Comparison of ENCODE assay signal across 26 cellular contexts in the genomic region with DNA sequence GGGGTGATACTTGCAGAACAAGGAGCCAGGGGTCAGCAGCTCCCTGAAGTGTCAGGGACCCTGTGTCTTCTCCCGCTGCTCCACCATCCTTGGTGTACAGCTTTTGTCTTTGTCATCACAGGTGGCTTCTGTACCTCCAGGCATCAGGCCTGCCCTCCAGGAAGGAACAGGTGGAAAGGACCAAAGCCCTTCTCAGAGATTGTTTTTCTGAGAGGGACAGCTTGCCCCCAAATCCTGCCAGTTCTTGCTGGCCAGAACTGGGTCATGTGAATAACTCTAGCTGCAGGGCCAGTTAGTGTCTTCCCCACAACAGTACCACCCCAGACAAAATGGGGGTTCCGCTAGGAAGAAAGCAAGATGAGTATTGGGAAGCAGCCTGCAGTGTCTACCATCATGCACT.
"Had no signal": no experiment of that assay in that cellular context is flagged by ENCODE, and none has a peak within 500 bp of the region (broad histone marks: within the 10 kb centered on the region; RNA-seq: fewer than 3 reads in every experiment).

No MANE protein-coding gene starts in this region.

- H3K36me3 ChIP-seq: MG63, Peyer's patch, SJCRH30 had no signal

- H3K4me3 Mint-ChIP-seq: activated CD4-positive, alpha-beta memory T cell treated with anti-CD3 and anti-CD28 coated beads, Interleukin-2, amount 10 ng/mL, durations not matched to agents 7 days and 5 days; activated CD4-positive, alpha-beta T cell treated with anti-CD3 and anti-CD28 coated beads, Interleukin-2, amount 10 ng/mL, durations not matched to agents 24 days and 14 days; activated naive CD4-positive, alpha-beta T cell treated with anti-CD3 and anti-CD28 coated beads for 36 hours; activated naive CD8-positive, alpha-beta T cell treated with anti-CD3 and anti-CD28 coated beads, Interleukin-2, amount 50 U/mL, for 24 hours; activated T-helper 17 cell treated with anti-CD3 and anti-CD28 coated beads, Interleukin-2, amount 50 U/mL, for 72 hours; brain; WTC11 had no signal

- DNase-seq: activated CD4-positive, alpha-beta memory T cell treated with anti-CD3 and anti-CD28 coated beads, Interleukin-2, amount 10 ng/mL, durations not matched to agents 7 days and 5 days; activated CD4-positive, alpha-beta T cell treated with anti-CD3 and anti-CD28 coated beads for 1 hour; activated CD4-positive, alpha-beta T cell treated with anti-CD3 and anti-CD28 coated beads, Interleukin-2, amount 10 ng/mL, durations not matched to agents 24 days and 14 days; activated gamma-delta T cell; activated naive CD4-positive, alpha-beta T cell treated with anti-CD3 and anti-CD28 coated beads for 36 hours; activated naive CD8-positive, alpha-beta T cell treated with anti-CD3 and anti-CD28 coated beads, Interleukin-2, amount 50 U/mL, for 24 hours; activated T-cell treated with anti-CD3 and anti-CD28 coated beads for 4 hours; activated T-cell treated with anti-CD3 and anti-CD28 coated beads, Interleukin-2, amount 50 U/mL, for 48 hours; amniotic stem cell; MG63; NCI-H1105; NCI-H1436; NCI-H1694 treated with DMSO at 0.1 percent for 48 hours; NCI-H2029 treated with DMSO at 0.1 percent for 48 hours; NK-92 treated with Interleukin-12 subunit alpha and Interleukin-12 subunit beta, amount 100 ng/mL, for 24 hours; OCI-M1; Peyer's patch; Right ventricle myocardium superior; SJCRH30; SK-N-SH; T-helper 1 cell; T-helper 9 cell had no signal

- H3K36me3 Mint-ChIP-seq: WTC11 had no signal

- H3K27me3 ChIP-seq: MG63, Peyer's patch, SJCRH30 had no signal

- H3K9me3 ChIP-seq: MG63, Peyer's patch, SJCRH30, SK-N-SH had no signal

- H3K27me3 Mint-ChIP-seq: activated CD4-positive, alpha-beta memory T cell treated with anti-CD3 and anti-CD28 coated beads, Interleukin-2, amount 10 ng/mL, durations not matched to agents 7 days and 5 days; activated CD4-positive, alpha-beta T cell treated with anti-CD3 and anti-CD28 coated beads, Interleukin-2, amount 10 ng/mL, durations not matched to agents 24 days and 14 days; activated naive CD8-positive, alpha-beta T cell treated with anti-CD3 and anti-CD28 coated beads, Interleukin-2, amount 50 U/mL, for 24 hours; activated T-helper 17 cell treated with anti-CD3 and anti-CD28 coated beads, Interleukin-2, amount 50 U/mL, for 72 hours had no signal

- H3K4me1 Mint-ChIP-seq: brain had no signal

- H3K27ac ChIP-seq: Peyer's patch, RWPE1, SJCRH30 had no signal

- H3K4me1 ChIP-seq: Peyer's patch had no signal

- ATAC-seq: activated naive CD8-positive, alpha-beta T cell treated with anti-CD3 and anti-CD28 coated beads, Interleukin-2, amount 50 U/mL, for 24 hours; activated T-helper 17 cell treated with anti-CD3 and anti-CD28 coated beads, Interleukin-2, amount 50 U/mL, for 72 hours; WTC11 had no signal

- H3K4me3 ChIP-seq: MG63, Peyer's patch, SJCRH30 had no signal

- H3K27ac Mint-ChIP-seq: activated CD4-positive, alpha-beta memory T cell treated with anti-CD3 and anti-CD28 coated beads, Interleukin-2, amount 10 ng/mL, durations not matched to agents 7 days and 5 days; activated CD4-positive, alpha-beta T cell treated with anti-CD3 and anti-CD28 coated beads, Interleukin-2, amount 10 ng/mL, durations not matched to agents 24 days and 14 days; brain had no signal

- H3K9me3 Mint-ChIP-seq: activated CD4-positive, alpha-beta memory T cell treated with anti-CD3 and anti-CD28 coated beads, Interleukin-2, amount 10 ng/mL, durations not matched to agents 7 days and 5 days; activated CD4-positive, alpha-beta T cell treated with anti-CD3 and anti-CD28 coated beads, Interleukin-2, amount 10 ng/mL, durations not matched to agents 24 days and 14 days; activated naive CD4-positive, alpha-beta T cell treated with anti-CD3 and anti-CD28 coated beads for 36 hours; activated naive CD8-positive, alpha-beta T cell treated with anti-CD3 and anti-CD28 coated beads, Interleukin-2, amount 50 U/mL, for 24 hours; activated T-helper 17 cell treated with anti-CD3 and anti-CD28 coated beads, Interleukin-2, amount 50 U/mL, for 72 hours; brain; WTC11 had no signal
